Comparison of ENCODE assay signal across 8 cellular contexts in the genomic region with DNA sequence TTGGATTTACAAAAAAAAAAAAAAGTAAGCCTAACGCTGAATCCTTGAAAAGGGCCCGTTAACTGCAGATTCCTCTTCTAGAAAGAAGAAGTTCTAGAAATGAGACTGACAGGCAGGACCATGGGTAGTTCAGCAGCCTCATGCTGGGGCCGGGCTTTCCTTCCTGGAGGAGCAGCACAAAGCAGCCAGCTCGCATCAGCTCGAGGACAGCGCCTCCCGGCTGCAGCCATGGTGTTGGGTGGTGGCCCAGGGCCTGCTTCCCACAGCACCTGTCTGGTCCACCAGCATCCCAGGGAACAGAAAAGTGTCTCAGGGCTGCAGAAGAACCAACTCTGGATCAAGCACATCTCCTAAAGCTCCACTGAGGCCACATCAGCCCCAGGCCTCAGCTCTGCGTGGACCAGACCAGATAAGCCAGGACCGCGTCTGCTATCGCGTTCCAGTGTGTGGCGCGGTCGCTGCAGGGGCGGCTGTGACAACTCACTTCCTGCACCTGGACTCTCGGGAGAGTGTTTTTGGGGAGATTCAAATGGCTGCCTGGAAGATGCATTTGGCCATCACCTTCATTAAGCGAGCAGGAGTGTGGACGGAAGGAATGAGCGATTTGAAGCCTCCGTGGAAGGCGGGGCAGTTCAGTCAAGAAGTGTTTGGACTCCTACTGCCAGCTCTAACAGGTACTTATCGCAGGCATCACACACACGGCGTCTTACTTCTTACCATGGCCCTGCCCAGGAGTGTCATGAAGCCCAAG. TPM values are rescaled to one million over a fixed set of nuclear protein-coding genes. Genes with fewer than 3 reads are reported as not detected.
DNase-seq lines count a peak whose midpoint lies in the region; ATAC-seq, FAIRE-seq and TF ChIP-seq lines count a peak whose summit lies in the region.

No MANE protein-coding gene starts in this region.

- peak overlapping the region; percentile 90 to 98 (median 96) for H3K27ac Mint-ChIP-seq in IgD-negative memory B cell
- peak overlapping the region; percentile 99 for H3K27ac Mint-ChIP-seq in activated naive CD8-positive, alpha-beta T cell

- peak; percentile 36 for TF ChIP-seq CTCF in AG04449 (IDR thresholded peaks at IDR 0.05; ENCODE audit: insufficient read depth, low read length, missing control alignments)

- TF ChIP-seq POLR2A in H54 (IDR thresholded peaks at IDR 0.05; ENCODE audit: low read depth, low read length): no peak

- H3K27ac ChIP-seq in layer of hippocampus (ENCODE audit: low read depth, low read length): peak overlapping the region; percentile 96
- peak overlapping the region; percentile 87 for H3K27ac ChIP-seq in thymus (ENCODE audit: low read depth)

- DNase-seq in AG04449 (ENCODE audit: low read depth, low spot score) (no peak), H54 (ENCODE audit: insufficient read length, low spot score) (no peak), NCI-H510A (lab: John Stamatoyannopoulos, UW) (no peak)

- CTCF ChIA-PET in AG04449 (lab: Yijun Ruan, JAX): interaction anchor here (1.0 to 5.4 kb wide), 4 partner anchors 10 to 136 kb away, joined by 3 to 45 read pairs (median 3); no protein-coding TSS in a partner anchor

- 72% methylated on average over 25 of the region's 25 CpGs for WGBS in thymus

- no peak for ATAC-seq in GM19397 (IDR thresholded peaks at IDR 0.05; ENCODE audit: unreplicated experiment)

- peaks cover 3% of the 10 kb centered on the region for H3K36me3 Mint-ChIP-seq in IgD-negative memory B cell
- H3K36me3 Mint-ChIP-seq in activated naive CD8-positive, alpha-beta T cell: peaks cover 37% of the 10 kb centered on the region

- H3K9me3 Mint-ChIP-seq in IgD-negative memory B cell: no peaks in the 10 kb centered on the region
- H3K9me3 Mint-ChIP-seq in activated naive CD8-positive, alpha-beta T cell (ENCODE audit: low read depth): no peaks in the 10 kb centered on the region

- H3K9me3 ChIP-seq in thymus (ENCODE audit: control insufficient read depth): no peaks in the 10 kb centered on the region

- no peaks in the 10 kb centered on the region for H3K27me3 Mint-ChIP-seq in IgD-negative memory B cell
- H3K27me3 Mint-ChIP-seq in activated naive CD8-positive, alpha-beta T cell: no peaks in the 10 kb centered on the region

- H3K4me3 ChIP-seq in AG04449 (ENCODE audit: low read depth, low read length): no peak overlapping the region
- H3K4me3 ChIP-seq in thymus (ENCODE audit: low read length): no peak overlapping the region

- no peak for FAIRE-seq in H54 (lab: Jason Lieb, UNC)

- H3K27me3 ChIP-seq in layer of hippocampus (ENCODE audit: control insufficient read depth, insufficient read depth, low read length) (no peaks in the 10 kb centered on the region), thymus (ENCODE audit: control insufficient read depth, insufficient read depth) (no peaks in the 10 kb centered on the region)

- POLR2A ChIA-PET in AG04449 (lab: Yijun Ruan, JAX): interaction anchor here (1.0 to 1.6 kb wide), 5 partner anchors 16 to 134 kb away, joined by 3 to 5 read pairs (median 4); partner anchors contain the start of gene MYH9

- H3K4me3 Mint-ChIP-seq in IgD-negative memory B cell: peak overlapping the region in 3 of 4 donors; percentile 85 to 93 (median 88)
- peak overlapping the region; percentile 90 for H3K4me3 Mint-ChIP-seq in activated naive CD8-positive, alpha-beta T cell

- peaks cover 55% of the 10 kb centered on the region for H3K4me1 ChIP-seq in thymus (ENCODE audit: control insufficient read depth, insufficient read depth, low read length)

- peaks cover 68 to 89% (median 79%) of the 10 kb centered on the region in 3 donors for H3K4me1 Mint-ChIP-seq in IgD-negative memory B cell
- peaks cover 96% of the 10 kb centered on the region for H3K4me1 Mint-ChIP-seq in activated naive CD8-positive, alpha-beta T cell (ENCODE audit: low read depth)

- H3K36me3 ChIP-seq in thymus (ENCODE audit: control insufficient read depth, insufficient read depth): peaks cover 64% of the 10 kb centered on the region

RNA-seq across cellular contexts. Expression of gene MYH9, which starts 53.5 kb away (rescaled TPM):
- 231 TPM for polyA plus RNA-seq in IgD-negative memory B cell
- polyA plus RNA-seq in thymus: 155 TPM
